Comparison of ENCODE assay signal across 8 cellular contexts in genomic region chr4:7067147-7067522, GRCh38. TPM values are rescaled to one million over a fixed set of nuclear protein-coding genes. Genes with fewer than 3 reads are reported as not detected.
DNase-seq lines count a peak whose midpoint lies in the region; ATAC-seq and TF ChIP-seq lines count a peak whose summit lies in the region.

No MANE protein-coding gene starts in this region.

- H3K36me3 ChIP-seq in heart left ventricle (peaks cover 0 to 33% (median 26%) of the 10 kb centered on the region in 9 donors), brain microvascular endothelial cell (replicated peaks) (peaks cover 14% of the 10 kb centered on the region), mucosa of descending colon (ENCODE audit: low read depth) (peaks cover 3% of the 10 kb centered on the region), aorta (ENCODE audit: control insufficient read depth in 1 of 2, insufficient read depth in 2 of 2, low read length in 1 of 2) (no peaks in the 10 kb centered on the region)

- peak in 2 of 5 donors; percentile 37 to 60 for DNase-seq in heart left ventricle
- no peak for DNase-seq in Right ventricle myocardium inferior (ENCODE audit: missing footprints)
- peak; percentile 52 for DNase-seq in M059J (ENCODE audit: low read depth)
- no peak for DNase-seq in brain microvascular endothelial cell
- peak in 1 of 3 donors; percentile 72 for DNase-seq in mucosa of descending colon
- peak; percentile 70 to 89 for DNase-seq in aorta
- DNase-seq in NCI-H2081 (lab: John Stamatoyannopoulos, UW): no peak

- no peaks in the 10 kb centered on the region for H3K9me3 ChIP-seq in heart left ventricle
- no peaks in the 10 kb centered on the region for H3K9me3 ChIP-seq in mucosa of descending colon
- H3K9me3 ChIP-seq in aorta (ENCODE audit: control insufficient read depth, low read length): no peaks in the 10 kb centered on the region

- H3K4me3 ChIP-seq in heart left ventricle: peak overlapping the region; percentile 70 to 99 (median 88)
- H3K4me3 ChIP-seq in brain microvascular endothelial cell (ENCODE audit: low read depth, low read length): peak overlapping the region; percentile 84
- peak overlapping the region; percentile 97 for H3K4me3 ChIP-seq in mucosa of descending colon
- H3K4me3 ChIP-seq in aorta (ENCODE audit: low read length in 2 of 2): peak overlapping the region; percentile 74 to 76

- WGBS in heart left ventricle, 4 donors: 2 to 5% (median 4%) methylated on average over 16 to 19 of the region's 19 CpGs
- 2% methylated on average over 19 of the region's 19 CpGs for WGBS in aorta, 2 donors

- peak overlapping the region; percentile 25 to 97 (median 87) for H3K27ac ChIP-seq in heart left ventricle
- H3K27ac ChIP-seq in brain microvascular endothelial cell: peak overlapping the region; percentile 49
- H3K27ac ChIP-seq in aorta (ENCODE audit: low read depth in 1 of 2, low read length in 2 of 2): peak overlapping the region in 1 of 2 donors; percentile 34

- in situ Hi-C loops in brain microvascular endothelial cell (cut with HindIII; ENCODE audit: low pct_ligation_motif_present, low sequenced_read_pairs): no loop called here

- H3K27me3 ChIP-seq in heart left ventricle (no peaks in the 10 kb centered on the region), brain microvascular endothelial cell (replicated peaks) (no peaks in the 10 kb centered on the region), aorta (ENCODE audit: control insufficient read depth in 1 of 2, insufficient read depth in 2 of 2, low read length in 1 of 2) (no peaks in the 10 kb centered on the region)

- H3K4me1 ChIP-seq in heart left ventricle (peaks cover 3 to 41% (median 22%) of the 10 kb centered on the region in 12 donors), mucosa of descending colon (ENCODE audit: low read depth) (peaks cover 18% of the 10 kb centered on the region), aorta (ENCODE audit: control insufficient read depth in 1 of 2, insufficient read depth in 2 of 2, low read length in 2 of 2) (peaks cover 0 to 6% of the 10 kb centered on the region in 2 donors)

- TF ChIP-seq CTCF in heart left ventricle (IDR thresholded peaks at IDR 0.05) (no peak), brain microvascular endothelial cell (IDR thresholded peaks at IDR 0.05; ENCODE audit: low read depth, low read length, missing control alignments) (no peak), mucosa of descending colon (IDR thresholded peaks at IDR 0.05) (no peak)

- TF ChIP-seq POLR2A in heart left ventricle (IDR thresholded peaks at IDR 0.05): no peak

- intact Hi-C loops in heart left ventricle (cut with DNase I): loop anchor here in 4 of 10 donors (2.0 to 5.0 kb wide), 5 partner anchors 22 to 285 kb away; partner anchors contain the start of genes KIAA0232 (in 1 of the 4) and TBC1D14 (in 1 of the 4)
- intact Hi-C loops in Right ventricle myocardium inferior (cut with DNase I): loop anchor here (10.0 kb wide), 1 partner anchor 792 kb away; no protein-coding TSS in a partner anchor
- intact Hi-C loops in mucosa of descending colon (cut with DNase I, micrococcal nuclease): no loop called here
- intact Hi-C loops in aorta (cut with DNase I): no loop called here

- ATAC-seq in heart left ventricle (peak in 1 of 4 donors; percentile 21), Right ventricle myocardium inferior (no peak), mucosa of descending colon (peak; percentile 45), aorta (ENCODE audit: low FRiP score) (no peak), HG03460 (IDR thresholded peaks at IDR 0.05; ENCODE audit: unreplicated experiment) (no peak)

RNA-seq across cellular contexts. Expression of gene GRPEL1, which starts 0.7 kb away (rescaled TPM):
- total RNA-seq in heart left ventricle: 10 to 100 TPM; 38.6 to 68.1 (median 55.4) TPM
- 10 to 100 TPM; 43.7 to 70.8 TPM for polyA plus RNA-seq in heart left ventricle
- 61.5 TPM for total RNA-seq in Right ventricle myocardium inferior
- 36.7 and 52.5 TPM in 2 replicates for total RNA-seq in M059J (2014; rRNA removed; shearing (Covaris generic))
- total RNA-seq in mucosa of descending colon: 10 to 100 TPM; 27.5 to 31.5 (median 28.4) TPM
- total RNA-seq in aorta: 10 to 100 TPM; 16.1 to 22.0 TPM
- polyA plus RNA-seq in aorta: 10 to 100 TPM; 11.1 to 21.2 TPM

RNA-seq across cellular contexts. Expression of gene TADA2B, which starts 24.0 kb away (rescaled TPM):
- total RNA-seq in heart left ventricle: 10 to 100 TPM; 24.5 to 40.2 (median 30.8) TPM
- 10 to 100 TPM; 15.3 to 31.9 TPM for polyA plus RNA-seq in heart left ventricle
- total RNA-seq in Right ventricle myocardium inferior: 33.3 TPM
- 7.6 and 11.0 TPM in 2 replicates for total RNA-seq in M059J (2014; rRNA removed; shearing (Covaris generic))
- 10 to 100 TPM; 22.2 to 32.7 (median 27.6) TPM for total RNA-seq in mucosa of descending colon
- 10 to 100 TPM; 18.1 to 19.2 TPM for total RNA-seq in aorta
- polyA plus RNA-seq in aorta: 1 to 10 TPM; 6.5 to 8.4 TPM

Comparison
In these comparisons a context has a peak if more than half of its experiments do, and no peak if none do; other contexts are left out.
1. DNase-seq: peak in M059J (single experiment) and aorta (2 of 2); none in Right ventricle myocardium inferior (single experiment), brain microvascular endothelial cell (single experiment) and NCI-H2081 (0 of 2).
2. Peak in every context shown above with its lines, with median percentiles within 50 percentile points of each other: H3K4me3 ChIP-seq.